ENCODE assay signal across 26 cellular contexts in genomic region chr1:112457241-112457640, GRCh38. TPM values are rescaled to one million over a fixed set of nuclear protein-coding genes. Genes with fewer than 3 reads are reported as not detected.
A peak's percentile ranks its signal among the peaks of the same experiment; 100 is the strongest.
DNase-seq lines count a peak whose midpoint lies in the region; ATAC-seq and TF ChIP-seq lines count a peak whose summit lies in the region.
"Had no signal": no experiment of that assay in that cellular context is flagged by ENCODE, and none has a peak within 500 bp of the region (broad histone marks: within the 10 kb centered on the region; RNA-seq: fewer than 3 reads in every experiment).

No MANE protein-coding gene starts in this region.

- POLR2A ChIA-PET in WTC11 (lab: Charles Lee) = interaction anchor here (0.6 kb wide), 1 partner anchor 12 kb away, joined by 3 read pairs; no protein-coding TSS in a partner anchor

- intact Hi-C loops in vagina (cut with DNase I) = no loop called here

- H3K4me3 ChIP-seq in ACC112 (ENCODE audit: low read depth, low read length) (peak overlapping the region; percentile 39; the same call in 1 of the 2 replicates), choroid plexus epithelial cell (ENCODE audit: low read depth, low read length) (no peak overlapping the region), vagina (no peak overlapping the region)
- H3K4me3 ChIP-seq: HAP-1, prostate gland, sigmoid colon, SJSA1 had no signal

- ATAC-seq in WTC11 = no peak
- ATAC-seq: left cardiac atrium had no signal

- peaks cover 3% of the 10 kb centered on the region for H3K27me3 Mint-ChIP-seq in HFFc6 (ENCODE audit: insufficient read depth)
- no peaks in the 10 kb centered on the region for H3K27me3 Mint-ChIP-seq in WTC11 (ENCODE audit: low read depth)

- H3K36me3 ChIP-seq in ACC112 (ENCODE audit: insufficient read depth, low read length) (peaks cover 32% of the 10 kb centered on the region), vagina (peaks cover 3 to 19% of the 10 kb centered on the region in 2 donors)

- peak overlapping the region; percentile 58 for H3K27ac Mint-ChIP-seq in HFFc6
- no peak overlapping the region for H3K27ac Mint-ChIP-seq in WTC11
- H3K27ac Mint-ChIP-seq: activated CD4-positive, alpha-beta memory T cell treated with anti-CD3 and anti-CD28 coated beads, Interleukin-2, amount 10 ng/mL, durations not matched to agents 7 days and 5 days; activated naive CD8-positive, alpha-beta T cell; activated T-helper 2 cell treated with anti-CD3 and anti-CD28 coated beads, Interferon-gamma antibody, Interleukin-2, Interleukin-4, amounts not matched to agents 10 μg/mL and 5 μg/mL and 100 μg/mL, durations not matched to agents 14 hours and 24 hours and 36 hours had no signal

- H3K27me3 ChIP-seq in ACC112 (ENCODE audit: insufficient read depth, low read length) (no peaks in the 10 kb centered on the region), vagina (no peaks in the 10 kb centered on the region)
- H3K27me3 ChIP-seq: sigmoid colon, SJSA1 had no signal

- H2AFZ ChIP-seq in ACC112 (ENCODE audit: low read length, unreplicated experiment) = no peak overlapping the region

- CTCF ChIA-PET in WTC11 (lab: Charles Lee) = interaction anchor here (1.8 kb wide), 1 partner anchor 9 kb away, joined by 6 read pairs; no protein-coding TSS in a partner anchor

- H3K27ac ChIP-seq in ACC112 (ENCODE audit: low read depth, low read length) (peak overlapping the region; percentile 86), vagina (no peak overlapping the region)
- H3K27ac ChIP-seq: prostate gland, sigmoid colon, SJSA1 had no signal

- TF ChIP-seq CTCF in HFFc6 (IDR thresholded peaks at IDR 0.05) = no peak
- no peak for TF ChIP-seq CTCF in choroid plexus epithelial cell (conservative IDR thresholded peaks at IDR 0.05; ENCODE audit: low read depth, low read length)
- TF ChIP-seq CTCF in WTC11 (IDR thresholded peaks at IDR 0.05) = no peak
- TF ChIP-seq CTCF in vagina (IDR thresholded peaks at IDR 0.05) = no peak

- DNase-seq in HFFc6 (no peak), choroid plexus epithelial cell (ENCODE audit: low read depth) (peak; percentile 64), iris pigment epithelial cell (ENCODE audit: low read depth) (peak; percentile 80), WTC11 (ENCODE audit: low spot score) (no peak), vagina (ENCODE audit: extremely low spot score in 2 of 2) (no peak)
- DNase-seq in NK-92 treated with Interleukin-12 subunit alpha and Interleukin-12 subunit beta, amount 100 ng/mL, for 24 hours (lab: John Stamatoyannopoulos, UW) = no peak
- no peak for DNase-seq in activated naive CD4-positive, alpha-beta T cell (lab: John Stamatoyannopoulos, UW)
- DNase-seq: activated CD4-positive, alpha-beta memory T cell treated with anti-CD3 and anti-CD28 coated beads, Interleukin-2, amount 10 ng/mL, durations not matched to agents 7 days and 5 days; activated CD4-positive, alpha-beta T cell treated with anti-CD3 and anti-CD28 coated beads for 1 hour; aorta; central memory CD4-positive, alpha-beta T cell; KG1; left cardiac atrium; NCI-H1436 treated with DMSO at 0.1 percent for 48 hours; NCI-H345; NCI-H748 treated with DMSO at 0.1 percent for 48 hours; RPMI8226; sigmoid colon; stimulated activated naive CD4-positive, alpha-beta T cell treated with Interleukin-2 at 50 U/mL for 16 hours had no signal

- H3K4me3 Mint-ChIP-seq in HFFc6 (peak overlapping the region; percentile 26; the same call in 1 of the 2 replicates), WTC11 (no peak overlapping the region)
- H3K4me3 Mint-ChIP-seq: activated CD4-positive, alpha-beta memory T cell treated with anti-CD3 and anti-CD28 coated beads, Interleukin-2, amount 10 ng/mL, durations not matched to agents 7 days and 5 days; activated naive CD8-positive, alpha-beta T cell had no signal

- H3K4me1 Mint-ChIP-seq in HFFc6 (ENCODE audit: low read depth) (peaks cover 63% of the 10 kb centered on the region), WTC11 (peaks cover 20% of the 10 kb centered on the region)
- H3K4me1 Mint-ChIP-seq: activated CD4-positive, alpha-beta memory T cell treated with anti-CD3 and anti-CD28 coated beads, Interleukin-2, amount 10 ng/mL, durations not matched to agents 7 days and 5 days had no signal

- peaks cover 49% of the 10 kb centered on the region for H3K4me1 ChIP-seq in ACC112 (ENCODE audit: control insufficient read depth, insufficient read depth, low read length, unreplicated experiment)
- peaks cover 22% of the 10 kb centered on the region for H3K4me1 ChIP-seq in vagina
- H3K4me1 ChIP-seq: HAP-1, prostate gland, sigmoid colon had no signal

- no peaks in the 10 kb centered on the region for H3K9me3 ChIP-seq in vagina
- H3K9me3 ChIP-seq: HAP-1, prostate gland, sigmoid colon, SJSA1 had no signal

- peaks cover 6% of the 10 kb centered on the region for H3K79me2 ChIP-seq in ACC112 (ENCODE audit: control insufficient read depth, insufficient read depth, low read length, unreplicated experiment)

- H3K9me3 Mint-ChIP-seq in HFFc6 (no peaks in the 10 kb centered on the region), WTC11 (no peaks in the 10 kb centered on the region)
- H3K9me3 Mint-ChIP-seq: activated CD4-positive, alpha-beta memory T cell treated with anti-CD3 and anti-CD28 coated beads, Interleukin-2, amount 10 ng/mL, durations not matched to agents 7 days and 5 days; activated T-helper 2 cell treated with anti-CD3 and anti-CD28 coated beads, Interferon-gamma antibody, Interleukin-2, Interleukin-4, amounts not matched to agents 10 μg/mL and 5 μg/mL and 100 μg/mL, durations not matched to agents 14 hours and 24 hours and 36 hours had no signal

- no peak for TF ChIP-seq POLR2A in vagina (IDR thresholded peaks at IDR 0.05)

- H3K36me3 Mint-ChIP-seq in HFFc6 (ENCODE audit: low read depth) (peaks cover 30% of the 10 kb centered on the region), WTC11 (peaks cover 41% of the 10 kb centered on the region)
- H3K36me3 Mint-ChIP-seq: activated naive CD8-positive, alpha-beta T cell had no signal

TF ChIP-seq in WTC11, 78 proteins besides CTCF, POLR2A, EP300 and RAD21 (continues in another document):
- no peak for TF ChIP-seq CDX4 (CRISPR knock-in tag; IDR thresholded peaks at IDR 0.05; ENCODE audit: borderline replicate concordance)
- TF ChIP-seq NR1H2 (CRISPR knock-in tag; IDR thresholded peaks at IDR 0.05) = no peak
- no peak for TF ChIP-seq ZNF532 (CRISPR knock-in tag; IDR thresholded peaks at IDR 0.05; ENCODE audit: borderline replicate concordance)
- TF ChIP-seq SMAD4 (CRISPR knock-in tag; IDR thresholded peaks at IDR 0.05) = no peak
- TF ChIP-seq ZNF512 (CRISPR knock-in tag; IDR thresholded peaks at IDR 0.05; ENCODE audit: borderline replicate concordance) = no peak

RNA-seq across cellular contexts. Expression of gene WNT2B, which starts 51.5 kb away (rescaled TPM):
- 1 to 10 TPM; 1.9 to 3.8 (median 3.5) TPM for total RNA-seq in HFFc6 (2021; fragmentation: NEBNext Ultra II Directional; extraction: Animal tissue kit (Norgen Biotek cat#: 25700))
- total RNA-seq in WTC11 (2021) (1.0 to 1.2 TPM (median 1.0 TPM) in 3 replicates), vagina (16.0 TPM)
- total RNA-seq: A172 had no signal

Comparison
In these comparisons a context has a peak if more than half of its experiments do, and no peak if none do; other contexts are left out.
1. DNase-seq: peak in choroid plexus epithelial cell (single experiment) and iris pigment epithelial cell (single experiment); none in HFFc6 (single experiment), NK-92 treated with Interleukin-12 subunit alpha and Interleukin-12 subunit beta, amount 100 ng/mL, for 24 hours (single experiment), WTC11 (single experiment), activated naive CD4-positive, alpha-beta T cell (0 of 4) and vagina (0 of 2).